In genomic region chr6:144347447-144347758, GRCh38 we compare ENCODE assay signal across 9 cellular contexts.
DNase-seq lines count a peak whose midpoint lies in the region; ATAC-seq, FAIRE-seq and TF ChIP-seq lines count a peak whose summit lies in the region.
"Had no signal": no experiment of that assay in that cellular context is flagged by ENCODE, and none has a peak within 500 bp of the region (broad histone marks: within the 10 kb centered on the region; RNA-seq: fewer than 3 reads in every experiment).

No MANE protein-coding gene starts in this region.

- H4K8ac ChIP-seq in H9 (replicated peaks; ENCODE audit: insufficient read length, low read depth, low read length): no peak overlapping the region

- no peaks in the 10 kb centered on the region for H3K23me2 ChIP-seq in H9 (ENCODE audit: insufficient read length, low read depth, low read length, poor library complexity, severe bottlenecking)

- no peak overlapping the region for H2BK120ac ChIP-seq in H9 (ENCODE audit: low read depth, low read length, poor library complexity, severe bottlenecking)

- 0 out of 2 replicates have a peak overlapping the region, but pooled peaks have one; percentile 18 for H3K4me3 ChIP-seq in BLaER1
- peak overlapping the region; percentile 36 for H3K4me3 ChIP-seq in naive thymus-derived CD4-positive, alpha-beta T cell (ENCODE audit: low read length)

- no peak overlapping the region for H3K4me3 Mint-ChIP-seq in H9
- peak overlapping the region; percentile 75 for H3K4me3 Mint-ChIP-seq in activated naive CD8-positive, alpha-beta T cell treated with anti-CD3 and anti-CD28 coated beads, Interleukin-2, amount 10 ng/mL, durations not matched to agents 7 days and 5 days
- H3K4me3 Mint-ChIP-seq in naive thymus-derived CD4-positive, alpha-beta T cell: peak overlapping the region; percentile 42 to 97 (median 78)

- H3K36me3 ChIP-seq in BLaER1: no peaks in the 10 kb centered on the region
- H3K36me3 ChIP-seq in naive thymus-derived CD4-positive, alpha-beta T cell (ENCODE audit: control insufficient read depth in 2 of 3, insufficient read depth in 3 of 3, low read length in 3 of 3): no peaks in the 10 kb centered on the region

- no peak overlapping the region for H2BK20ac ChIP-seq in H9 (ENCODE audit: low read depth, low read length, poor library complexity, severe bottlenecking)

- H3T11ph ChIP-seq in H9 (ENCODE audit: low read length): no peak overlapping the region

- H2AFZ ChIP-seq in H9 (ENCODE audit: low read length): no peak overlapping the region

- peaks cover 28 to 35% of the 10 kb centered on the region in 2 experiments for H3K4me1 Mint-ChIP-seq in H9
- peaks cover 62% of the 10 kb centered on the region for H3K4me1 Mint-ChIP-seq in activated naive CD8-positive, alpha-beta T cell treated with anti-CD3 and anti-CD28 coated beads, Interleukin-2, amount 10 ng/mL, durations not matched to agents 7 days and 5 days
- peaks cover 62 to 93% (median 80%) of the 10 kb centered on the region in 7 donors for H3K4me1 Mint-ChIP-seq in naive thymus-derived CD4-positive, alpha-beta T cell

- H2BK15ac ChIP-seq in H9 (ENCODE audit: low read depth, low read length): no peak overlapping the region

- no peaks in the 10 kb centered on the region for H3K27me3 Mint-ChIP-seq in H9 (ENCODE audit: low read depth)
- no peaks in the 10 kb centered on the region for H3K27me3 Mint-ChIP-seq in activated naive CD8-positive, alpha-beta T cell treated with anti-CD3 and anti-CD28 coated beads, Interleukin-2, amount 10 ng/mL, durations not matched to agents 7 days and 5 days
- no peaks in the 10 kb centered on the region for H3K27me3 Mint-ChIP-seq in naive thymus-derived CD4-positive, alpha-beta T cell

- no peak for TF ChIP-seq CTCF in H9 (conservative IDR thresholded peaks at IDR 0.05)

- H4K91ac ChIP-seq in H9 (ENCODE audit: insufficient read length, low read depth, low read length): peak overlapping the region; percentile 18

- H2BK12ac ChIP-seq in H9 (ENCODE audit: insufficient read length, low read depth, low read length): no peak overlapping the region

- no peak overlapping the region; the same call in 1 of the 2 replicates for H3K4ac ChIP-seq in H9 (ENCODE audit: low read depth, low read length)

- H3K56ac ChIP-seq in H9 (ENCODE audit: insufficient read length, low read depth, low read length): no peak overlapping the region

- H3K27me3 ChIP-seq in BLaER1 (no peaks in the 10 kb centered on the region), H9 (ENCODE audit: insufficient read depth, low read length) (no peaks in the 10 kb centered on the region)
- no peaks in the 10 kb centered on the region for H3K27me3 ChIP-seq in naive thymus-derived CD4-positive, alpha-beta T cell (ENCODE audit: control insufficient read depth in 2 of 2, insufficient read depth in 2 of 2, low read length in 2 of 2)

- H2BK5ac ChIP-seq in H9 (ENCODE audit: insufficient read length, low read length): no peak overlapping the region

- H3K23ac ChIP-seq in H9 (ENCODE audit: insufficient read length, low read depth, low read length): no peak overlapping the region

- H3K79me1 ChIP-seq in H9 (ENCODE audit: insufficient read depth, low read depth, low read length, poor library complexity, severe bottlenecking): peaks cover 7% of the 10 kb centered on the region

- H3K18ac ChIP-seq in H9 (ENCODE audit: insufficient read length, low read depth, low read length): no peak overlapping the region

- POLR2A ChIA-PET in activated naive CD8-positive, alpha-beta T cell treated with anti-CD3 and anti-CD28 coated beads, Interleukin-2, amount 10 ng/mL, durations not matched to agents 7 days and 5 days (lab: Charles Lee): no interaction called here
- POLR2A ChIA-PET in naive thymus-derived CD4-positive, alpha-beta T cell (lab: Charles Lee): interaction anchor here (0.6 to 5.8 kb wide), 3 partner anchors 12 to 55 kb away, joined by 3 to 42 read pairs (median 3); no protein-coding TSS in a partner anchor

- FAIRE-seq in frontal cortex (lab: Jason Lieb, UNC): no peak

- H3K27ac ChIP-seq in BLaER1 (peak overlapping the region; percentile 94), H9 (ENCODE audit: insufficient read length, low read depth, low read length) (no peak overlapping the region)
- peak overlapping the region; percentile 49 for H3K27ac ChIP-seq in naive thymus-derived CD4-positive, alpha-beta T cell (ENCODE audit: low read depth, low read length)

- no peak overlapping the region for H3K14ac ChIP-seq in H9 (ENCODE audit: insufficient read depth, low read length)

- DNase-seq in H9 (no peak), NCI-H345 (lab: John Stamatoyannopoulos, UW) (no peak), putamen (ENCODE audit: low spot score) (no peak), frontal cortex (ENCODE audit: low spot score in 2 of 2) (no peak), HuH-7 (ENCODE audit: low spot score) (no peak)
- no peak for DNase-seq in activated naive CD8-positive, alpha-beta T cell treated with anti-CD3 and anti-CD28 coated beads, Interleukin-2, amount 10 ng/mL, durations not matched to agents 7 days and 5 days
- DNase-seq in naive thymus-derived CD4-positive, alpha-beta T cell: no peak
- DNase-seq: NCI-H446 had no signal

- H3K79me2 ChIP-seq in H9 (ENCODE audit: insufficient read depth, low read length): peaks cover 7% of the 10 kb centered on the region; the same call in 1 of the 2 replicates

- H3K9ac ChIP-seq in BLaER1 (no peak overlapping the region), H9 (ENCODE audit: extremely low read depth, insufficient read length, low read length) (no peak overlapping the region)

- H3K36me3 Mint-ChIP-seq in H9 (ENCODE audit: insufficient read depth in 1 of 3, low read depth in 3 of 3): peaks cover 2 to 4% (median 4%) of the 10 kb centered on the region in 3 experiments; a peak in 5 of 7 replicates
- H3K36me3 Mint-ChIP-seq in activated naive CD8-positive, alpha-beta T cell treated with anti-CD3 and anti-CD28 coated beads, Interleukin-2, amount 10 ng/mL, durations not matched to agents 7 days and 5 days: peaks cover 14% of the 10 kb centered on the region
- H3K36me3 Mint-ChIP-seq in naive thymus-derived CD4-positive, alpha-beta T cell: peaks cover 10 to 26% (median 11%) of the 10 kb centered on the region in 5 donors

- H3K4me1 ChIP-seq in BLaER1: peaks cover 88% of the 10 kb centered on the region
- H3K4me1 ChIP-seq in H9 (ENCODE audit: insufficient read depth, low read length): peaks cover 9% of the 10 kb centered on the region
- peaks cover 67 to 79% of the 10 kb centered on the region in 2 donors for H3K4me1 ChIP-seq in naive thymus-derived CD4-positive, alpha-beta T cell (ENCODE audit: control insufficient read depth in 2 of 2, insufficient read depth in 2 of 2, low read length in 2 of 2)

- CTCF ChIA-PET in naive thymus-derived CD4-positive, alpha-beta T cell (lab: Charles Lee): interaction anchor here (0.6 kb wide), 1 partner anchor 423 kb away, joined by 3 read pairs; no protein-coding TSS in a partner anchor

- H3K27ac Mint-ChIP-seq in H9: peak overlapping the region in 2 of 3 experiments; percentile 9 to 88; a peak in 5 of 7 replicates
- H3K27ac Mint-ChIP-seq in activated naive CD8-positive, alpha-beta T cell treated with anti-CD3 and anti-CD28 coated beads, Interleukin-2, amount 10 ng/mL, durations not matched to agents 7 days and 5 days: peak overlapping the region; percentile 86
- peak overlapping the region; percentile 79 to 99 (median 91) for H3K27ac Mint-ChIP-seq in naive thymus-derived CD4-positive, alpha-beta T cell

- H4K20me1 ChIP-seq in BLaER1 (peaks cover 12% of the 10 kb centered on the region), H9 (ENCODE audit: control insufficient read depth, insufficient read depth, insufficient read length) (no peaks in the 10 kb centered on the region)

- H3K4me2 ChIP-seq in BLaER1 (peak overlapping the region; percentile 98), H9 (ENCODE audit: insufficient read depth, insufficient read length, low read length) (no peak overlapping the region)

- peaks cover 3% of the 10 kb centered on the region in 2 experiments; a peak in 4 of 5 replicates for H3K9me3 Mint-ChIP-seq in H9
- H3K9me3 Mint-ChIP-seq in activated naive CD8-positive, alpha-beta T cell treated with anti-CD3 and anti-CD28 coated beads, Interleukin-2, amount 10 ng/mL, durations not matched to agents 7 days and 5 days: no peaks in the 10 kb centered on the region
- peaks cover 0 to 6% (median 0%) of the 10 kb centered on the region in 11 donors for H3K9me3 Mint-ChIP-seq in naive thymus-derived CD4-positive, alpha-beta T cell

- H2AK5ac ChIP-seq in H9 (ENCODE audit: insufficient read length, low read length): no peak overlapping the region

- ATAC-seq in activated naive CD8-positive, alpha-beta T cell treated with anti-CD3 and anti-CD28 coated beads, Interleukin-2, amount 10 ng/mL, durations not matched to agents 7 days and 5 days (ENCODE audit: low read depth): no peak
- ATAC-seq in naive thymus-derived CD4-positive, alpha-beta T cell: no peak

- H3K9me3 ChIP-seq in BLaER1 (no peaks in the 10 kb centered on the region), H9 (ENCODE audit: control insufficient read depth, low read depth, low read length) (no peaks in the 10 kb centered on the region)
- no peaks in the 10 kb centered on the region for H3K9me3 ChIP-seq in naive thymus-derived CD4-positive, alpha-beta T cell (ENCODE audit: control insufficient read depth in 2 of 3, low read length in 3 of 3)

- intact Hi-C loops in naive thymus-derived CD4-positive, alpha-beta T cell (cut with micrococcal nuclease): loop anchor here in 1 of 2 donors (10.0 kb wide), 2 partner anchors 327 to 803 kb away; no protein-coding TSS in a partner anchor

- H4K5ac ChIP-seq in H9 (ENCODE audit: insufficient read length, low read depth, low read length): no peak overlapping the region

Comparison
In these comparisons a context has a peak if more than half of its experiments do, and no peak if none do; other contexts are left out.
1. H3K4me3 Mint-ChIP-seq: peak in activated naive CD8-positive, alpha-beta T cell treated with anti-CD3 and anti-CD28 coated beads, Interleukin-2, amount 10 ng/mL, durations not matched to agents 7 days and 5 days (single experiment) and naive thymus-derived CD4-positive, alpha-beta T cell (10 of 10); none in H9 (0 of 2).
2. Peak in every context shown above with its lines, with median percentiles within 50 percentile points of each other: H3K27ac Mint-ChIP-seq.